Comparison of ENCODE assay signal across 8 cellular contexts in genomic region chr6:24402697-24403500, GRCh38. TPM values are rescaled to one million over a fixed set of nuclear protein-coding genes. Genes with fewer than 3 reads are reported as not detected.
DNase-seq lines count a peak whose midpoint lies in the region; ATAC-seq and TF ChIP-seq lines count a peak whose summit lies in the region.

Gene MRS2, plus strand, starts transcription at chr6:24402936. Its CDS starts 111 bp downstream, at chr6:24403047.

- DNase-seq in DMS114 treated with DMSO at 0.1 percent for 48 hours (lab: John Stamatoyannopoulos, UW; ENCODE audit: unreplicated experiment) (peak; percentile 63), HuH-7 (ENCODE audit: low spot score) (peak; percentile 69), OCI-M2 (lab: John Stamatoyannopoulos, UW; ENCODE audit: unreplicated experiment) (peak; percentile 50), epithelial cell of proximal tubule (ENCODE audit: low read depth) (no peak), mucosa of gallbladder (ENCODE audit: low spot score) (peak; percentile 92)
- peak; percentile 78 for DNase-seq in activated T-cell treated with anti-CD3 and anti-CD28 coated beads, Interleukin-2, amount 50 U/mL, for 1 hour
- DNase-seq in stimulated activated CD8-positive, alpha-beta memory T cell treated with anti-CD3 and anti-CD28 coated beads, Interleukin-4, amount 100 ng/mL, for 4 hours (ENCODE audit: low read depth in 2 of 2, low spot score in 1 of 2) = peak; percentile 48 to 63

- TF ChIP-seq CTCF in epithelial cell of proximal tubule (conservative IDR thresholded peaks at IDR 0.05; ENCODE audit: low read depth, low read length) = no peak

- peak; percentile 98 for ATAC-seq in GM21526 (IDR thresholded peaks at IDR 0.05; ENCODE audit: low FRiP score, unreplicated experiment)

- peak within 1 kb of the TSS; percentile 95 for H3K4me3 ChIP-seq in epithelial cell of proximal tubule (ENCODE audit: low read depth, low read length)

RNA-seq across cellular contexts. Expression of gene MRS2, which starts in this region (rescaled TPM):
- total RNA-seq in epithelial cell of proximal tubule (38.3 and 56.9 TPM in 2 replicates), mucosa of gallbladder (35.1 TPM)
